In the genomic region with DNA sequence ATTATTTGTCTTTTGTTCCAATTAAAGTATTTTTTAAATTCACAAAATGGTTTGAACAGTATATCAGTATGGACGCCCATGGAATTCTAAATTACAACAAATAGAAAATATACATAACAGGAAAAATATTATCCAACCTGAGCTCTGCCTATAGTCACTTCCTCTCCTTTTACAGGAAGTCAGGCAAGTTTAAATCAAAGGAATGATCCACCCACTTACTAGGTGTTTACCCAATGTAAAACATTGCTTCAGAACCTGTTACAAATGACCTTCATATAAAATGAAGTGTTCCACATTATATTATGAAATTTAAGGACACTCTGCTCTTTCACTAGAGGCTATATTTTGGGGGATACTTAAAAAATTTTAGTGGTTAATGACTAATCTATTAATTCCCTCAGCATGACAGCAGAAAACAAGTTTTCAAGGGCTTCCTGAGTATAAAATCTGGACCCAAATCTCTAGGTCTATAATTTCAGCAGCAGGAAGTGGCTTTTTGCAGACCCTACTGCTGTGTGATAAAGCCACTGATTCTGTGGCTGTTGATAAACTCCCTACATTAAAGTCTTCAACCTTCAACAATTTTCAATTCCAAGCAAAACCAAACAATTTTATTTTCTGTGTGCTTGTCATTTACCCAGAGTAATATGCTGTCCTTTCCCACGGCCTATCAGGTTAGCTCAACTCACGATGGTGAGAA, we compare ENCODE assay signal across 19 cellular contexts.
DNase-seq lines count a peak whose midpoint lies in the region; ATAC-seq and TF ChIP-seq lines count a peak whose summit lies in the region.
"Had no signal": no experiment of that assay in that cellular context is flagged by ENCODE, and none has a peak within 500 bp of the region (broad histone marks: within the 10 kb centered on the region; RNA-seq: fewer than 3 reads in every experiment).

No MANE protein-coding gene starts in this region.

- peak overlapping the region; percentile 70 for H3K27ac Mint-ChIP-seq in activated T-cell treated with anti-CD3 and anti-CD28 coated beads, Interleukin-2, amount 50 U/mL, for 24 hours
- H3K27ac Mint-ChIP-seq in CD8-positive, alpha-beta T cell, result peak overlapping the region; percentile 63
- peak overlapping the region; percentile 80 for H3K27ac Mint-ChIP-seq in T-helper 2 cell treated with Interferon-gamma antibody and Interleukin-4, amounts not matched to agents 5 μg/mL and 100 μg/mL, for 36 hours
- H3K27ac Mint-ChIP-seq: IgD-negative memory B cell had no signal

- ATAC-seq in activated T-cell treated with anti-CD3 and anti-CD28 coated beads, Interleukin-2, amount 50 U/mL, for 4 hours, result no peak
- no peak for ATAC-seq in CD8-positive, alpha-beta T cell
- ATAC-seq in GM19455 (IDR thresholded peaks at IDR 0.05; ENCODE audit: unreplicated experiment) (no peak), GM19467 (IDR thresholded peaks at IDR 0.05; ENCODE audit: unreplicated experiment) (no peak), HG03378 (IDR thresholded peaks at IDR 0.05; ENCODE audit: unreplicated experiment) (no peak)
- ATAC-seq: GM12878 had no signal

- POLR2A ChIA-PET in CD8-positive, alpha-beta T cell (lab: Charles Lee), result interaction anchor here (1.5 kb wide), 1 partner anchor 11 kb away, joined by 3 read pairs; no protein-coding TSS in a partner anchor

- no peaks in the 10 kb centered on the region for H3K36me3 Mint-ChIP-seq in activated T-cell treated with anti-CD3 and anti-CD28 coated beads, Interleukin-2, amount 50 U/mL, for 24 hours (ENCODE audit: low read depth)
- no peaks in the 10 kb centered on the region for H3K36me3 Mint-ChIP-seq in activated T-cell treated with anti-CD3 and anti-CD28 coated beads, Interleukin-2, amount 50 U/mL, for 4 hours (ENCODE audit: insufficient read depth)
- no peaks in the 10 kb centered on the region for H3K36me3 Mint-ChIP-seq in CD8-positive, alpha-beta T cell
- H3K36me3 Mint-ChIP-seq in T-helper 2 cell treated with Interferon-gamma antibody and Interleukin-4, amounts not matched to agents 5 μg/mL and 100 μg/mL, for 36 hours (ENCODE audit: low read depth), result peaks cover 7% of the 10 kb centered on the region
- H3K36me3 Mint-ChIP-seq: IgD-negative memory B cell had no signal

- H3K4me3 Mint-ChIP-seq in activated T-cell treated with anti-CD3 and anti-CD28 coated beads, Interleukin-2, amount 50 U/mL, for 24 hours, result no peak overlapping the region
- no peak overlapping the region for H3K4me3 Mint-ChIP-seq in activated T-cell treated with anti-CD3 and anti-CD28 coated beads, Interleukin-2, amount 50 U/mL, for 4 hours
- no peak overlapping the region for H3K4me3 Mint-ChIP-seq in CD8-positive, alpha-beta T cell
- peak overlapping the region; percentile 55 for H3K4me3 Mint-ChIP-seq in T-helper 2 cell treated with Interferon-gamma antibody and Interleukin-4, amounts not matched to agents 5 μg/mL and 100 μg/mL, for 36 hours
- H3K4me3 Mint-ChIP-seq: IgD-negative memory B cell had no signal

- CTCF ChIA-PET in CD8-positive, alpha-beta T cell (lab: Charles Lee), result no interaction called here

- peaks cover 15% of the 10 kb centered on the region for H3K4me1 ChIP-seq in CD8-positive, alpha-beta T cell (ENCODE audit: insufficient read depth, low read length)
- H3K4me1 ChIP-seq: HAP-1 had no signal

- H3K4me1 Mint-ChIP-seq in activated T-cell treated with anti-CD3 and anti-CD28 coated beads, Interleukin-2, amount 50 U/mL, for 24 hours (ENCODE audit: low read depth), result peaks cover 47% of the 10 kb centered on the region
- peaks cover 23% of the 10 kb centered on the region for H3K4me1 Mint-ChIP-seq in activated T-cell treated with anti-CD3 and anti-CD28 coated beads, Interleukin-2, amount 50 U/mL, for 4 hours (ENCODE audit: low read depth)
- peaks cover 16% of the 10 kb centered on the region for H3K4me1 Mint-ChIP-seq in CD8-positive, alpha-beta T cell (ENCODE audit: low read depth)
- H3K4me1 Mint-ChIP-seq in T-helper 2 cell treated with Interferon-gamma antibody and Interleukin-4, amounts not matched to agents 5 μg/mL and 100 μg/mL, for 36 hours (ENCODE audit: low read depth), result peaks cover 27% of the 10 kb centered on the region
- H3K4me1 Mint-ChIP-seq: IgD-negative memory B cell had no signal

- TF ChIP-seq CTCF in CD8-positive, alpha-beta T cell (IDR thresholded peaks at IDR 0.05), result no peak

- H3K9me3 ChIP-seq in CD8-positive, alpha-beta T cell (ENCODE audit: low read length), result no peaks in the 10 kb centered on the region
- H3K9me3 ChIP-seq: HAP-1 had no signal

- intact Hi-C loops in CD8-positive, alpha-beta T cell (cut with DNase I, micrococcal nuclease), result no loop called here

- no peak overlapping the region for H3K4me3 ChIP-seq in CD8-positive, alpha-beta T cell (ENCODE audit: low read depth, low read length)
- H3K4me3 ChIP-seq: GM12878, HAP-1 had no signal

- no peak overlapping the region for H3K27ac ChIP-seq in CD8-positive, alpha-beta T cell (ENCODE audit: low read depth, low read length)

- H3K27me3 ChIP-seq in CD8-positive, alpha-beta T cell (ENCODE audit: insufficient read depth, low read length), result no peaks in the 10 kb centered on the region

- no peaks in the 10 kb centered on the region for H3K36me3 ChIP-seq in CD8-positive, alpha-beta T cell (ENCODE audit: insufficient read depth, low read length)
- H3K36me3 ChIP-seq: HAP-1 had no signal

- no peaks in the 10 kb centered on the region for H3K27me3 Mint-ChIP-seq in activated T-cell treated with anti-CD3 and anti-CD28 coated beads, Interleukin-2, amount 50 U/mL, for 24 hours
- H3K27me3 Mint-ChIP-seq in activated T-cell treated with anti-CD3 and anti-CD28 coated beads, Interleukin-2, amount 50 U/mL, for 4 hours (ENCODE audit: low read depth), result no peaks in the 10 kb centered on the region
- H3K27me3 Mint-ChIP-seq in CD8-positive, alpha-beta T cell (ENCODE audit: low read depth), result no peaks in the 10 kb centered on the region
- no peaks in the 10 kb centered on the region for H3K27me3 Mint-ChIP-seq in T-helper 2 cell treated with Interferon-gamma antibody and Interleukin-4, amounts not matched to agents 5 μg/mL and 100 μg/mL, for 36 hours (ENCODE audit: low read depth)
- H3K27me3 Mint-ChIP-seq: IgD-negative memory B cell had no signal

- H3K9me3 Mint-ChIP-seq in activated T-cell treated with anti-CD3 and anti-CD28 coated beads, Interleukin-2, amount 50 U/mL, for 24 hours, result peaks cover 2% of the 10 kb centered on the region
- H3K9me3 Mint-ChIP-seq in activated T-cell treated with anti-CD3 and anti-CD28 coated beads, Interleukin-2, amount 50 U/mL, for 4 hours, result no peaks in the 10 kb centered on the region
- H3K9me3 Mint-ChIP-seq in CD8-positive, alpha-beta T cell, result no peaks in the 10 kb centered on the region
- peaks cover 11% of the 10 kb centered on the region for H3K9me3 Mint-ChIP-seq in T-helper 2 cell treated with Interferon-gamma antibody and Interleukin-4, amounts not matched to agents 5 μg/mL and 100 μg/mL, for 36 hours

- DNase-seq in activated T-cell treated with anti-CD3 and anti-CD28 coated beads, Interleukin-2, amount 50 U/mL, for 24 hours, result no peak
- no peak for DNase-seq in activated T-cell treated with anti-CD3 and anti-CD28 coated beads, Interleukin-2, amount 50 U/mL, for 4 hours
- no peak for DNase-seq in CD8-positive, alpha-beta T cell
- DNase-seq in T-helper 2 cell treated with Interferon-gamma antibody and Interleukin-4, amounts not matched to agents 5 μg/mL and 100 μg/mL, for 36 hours (ENCODE audit: low spot score), result no peak
- DNase-seq in amniotic epithelial cell (ENCODE audit: low read depth), result peak; percentile 5
- DNase-seq: C1 segment of cervical spinal cord; Calu3; NCI-H1436 treated with DMSO at 0.1 percent for 48 hours; NCI-H2081 treated with DMSO at 0.1 percent for 48 hours; NCI-H226; NCI-H526 treated with DMSO at 0.1 percent for 48 hours; NK-92 treated with Interleukin-12 subunit alpha and Interleukin-12 subunit beta, amount 100 ng/mL, for 24 hours; OCI-M1 had no signal
